8 cellular contexts compared by ENCODE assay signal in the genomic region with DNA sequence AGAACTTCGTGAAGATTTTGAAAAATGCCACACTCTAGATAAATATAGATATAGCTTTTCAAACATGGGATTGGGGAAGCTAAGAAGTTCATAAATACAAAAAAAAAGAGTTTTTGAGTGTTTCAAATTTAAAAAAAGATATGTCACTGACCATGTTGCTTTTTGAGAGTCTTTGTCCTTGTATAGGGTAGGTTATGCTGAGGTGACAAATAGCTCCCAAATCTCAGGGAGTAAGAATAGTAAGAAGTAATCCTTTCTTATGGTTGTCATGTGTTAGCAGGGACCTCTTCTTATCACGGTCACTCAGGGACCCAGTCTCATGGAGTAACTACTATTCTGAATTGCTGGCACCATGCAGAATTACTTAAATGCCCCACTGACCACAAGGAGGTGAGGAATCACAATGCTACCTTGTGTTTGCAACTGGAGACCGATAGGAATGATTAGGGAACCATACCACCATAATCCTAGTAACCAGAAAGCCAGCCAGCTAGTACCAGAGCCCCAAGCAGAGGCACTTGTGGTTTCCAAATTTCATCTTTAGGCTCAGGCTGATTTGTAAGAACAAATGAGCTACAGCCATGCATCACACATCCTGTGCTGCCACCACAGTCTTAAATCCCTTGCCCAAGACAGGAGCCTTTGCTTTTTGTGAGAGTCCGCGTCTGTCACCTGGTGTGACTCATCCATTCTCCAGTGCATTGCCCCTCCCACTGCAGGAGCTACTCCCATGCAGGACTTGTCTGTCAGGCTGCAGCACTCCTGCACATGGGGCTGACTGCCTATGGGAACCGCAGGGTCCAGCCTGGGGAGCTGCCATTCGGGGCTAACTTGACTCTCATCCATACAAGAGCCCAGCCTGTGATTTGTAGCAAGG. TPM values are rescaled to one million over a fixed set of nuclear protein-coding genes. Genes with fewer than 3 reads are reported as not detected.
DNase-seq lines count a peak whose midpoint lies in the region; ATAC-seq lines count a peak whose summit lies in the region.

No MANE protein-coding gene starts in this region.

- H3K9me3 ChIP-seq in HUES48 (ENCODE audit: control insufficient read depth, insufficient read depth, low read length) = no peaks in the 10 kb centered on the region

- H3K9ac ChIP-seq in HUES48 (ENCODE audit: low read depth, low read length) = no peak overlapping the region

- ATAC-seq in left colon = peak; percentile 90
- no peak for ATAC-seq in GM19395 (IDR thresholded peaks at IDR 0.05; ENCODE audit: unreplicated experiment)
- ATAC-seq in HG03520 (IDR thresholded peaks at IDR 0.05; ENCODE audit: unreplicated experiment) = no peak

- intact Hi-C loops in left colon (cut with DNase I, micrococcal nuclease) = no loop called here

- H3K27me3 ChIP-seq in HUES48 (ENCODE audit: control insufficient read depth, insufficient read depth, low read length) = no peaks in the 10 kb centered on the region

- peaks cover 13% of the 10 kb centered on the region for H3K4me1 ChIP-seq in HUES48 (ENCODE audit: control insufficient read depth, insufficient read depth, low read length)

- no peaks in the 10 kb centered on the region for H3K36me3 ChIP-seq in HUES48 (ENCODE audit: control insufficient read depth, insufficient read depth, low read length)

- DNase-seq in ELF-1 (ENCODE audit: low read depth, low spot score) (peak; percentile 91), left colon (peak; percentile 50 to 58), NCI-H187 treated with DMSO at 0.1 percent for 48 hours (lab: John Stamatoyannopoulos, UW) (no peak), germinal center (ENCODE audit: low spot score) (no peak)
- DNase-seq in activated T-cell treated with anti-CD3 and anti-CD28 coated beads, Interleukin-2, amount 50 U/mL, for 48 hours = peak; percentile 49 to 58

- peak overlapping the region; percentile 73 for H3K27ac ChIP-seq in HUES48 (ENCODE audit: low read depth, low read length)

- H3K4me3 ChIP-seq in HUES48 (ENCODE audit: low read depth, low read length) = no peak overlapping the region

RNA-seq across cellular contexts. Expression of gene ADGRF4, which starts 42.4 kb away (rescaled TPM):
- total RNA-seq in left colon = 1 to 10 TPM; 2.0 to 4.0 TPM

Comparison
In these comparisons a context has a peak if more than half of its experiments do, and no peak if none do; other contexts are left out.
1. DNase-seq: peak in ELF-1 (single experiment), activated T-cell treated with anti-CD3 and anti-CD28 coated beads, Interleukin-2, amount 50 U/mL, for 48 hours (2 of 2) and left colon (2 of 2); none in NCI-H187 treated with DMSO at 0.1 percent for 48 hours (single experiment) and germinal center (single experiment).